In the genomic region with DNA sequence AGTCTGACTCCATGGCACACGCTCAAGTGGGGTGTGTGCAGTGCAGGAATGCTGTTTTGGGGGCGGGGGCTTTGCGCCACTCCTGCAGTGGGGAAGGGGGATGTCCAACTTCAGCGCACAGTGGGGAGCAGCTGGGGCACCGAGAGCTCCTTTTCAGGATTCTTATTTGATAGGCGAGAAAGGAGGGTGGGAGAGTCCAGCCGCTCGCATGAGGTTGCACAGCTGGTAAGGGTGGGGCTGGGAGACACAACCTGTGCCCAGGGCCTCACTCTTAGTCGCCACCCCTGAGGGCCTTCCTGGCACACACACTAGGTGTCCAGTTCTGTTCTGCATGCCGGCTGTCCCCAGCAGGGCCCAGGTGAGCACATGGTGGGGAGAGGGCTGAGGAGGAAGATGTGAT, we compare ENCODE assay signal across 2 cellular contexts.
TF ChIP-seq lines count a peak whose summit lies in the region.

No MANE protein-coding gene starts in this region.

TF ChIP-seq in GM23338, 12 proteins besides CTCF, POLR2A, EP300 and RAD21:
- TF ChIP-seq ZNF114 (CRISPR knock-in tag; IDR thresholded peaks at IDR 0.05) (no peak), STAT1 (IDR thresholded peaks at IDR 0.05; ENCODE audit: unreplicated experiment) (no peak), CREB1 (CRISPR knock-in tag; IDR thresholded peaks at IDR 0.05; ENCODE audit: low read depth) (no peak), JUNB (IDR thresholded peaks at IDR 0.05; ENCODE audit: unreplicated experiment) (no peak), EZH2phosphoT487 (IDR thresholded peaks at IDR 0.05; ENCODE audit: unreplicated experiment) (no peak), NANOG (IDR thresholded peaks at IDR 0.05; ENCODE audit: borderline replicate concordance) (no peak), POLR2AphosphoS5 (IDR thresholded peaks at IDR 0.05; ENCODE audit: low read depth) (no peak)
- TF ChIP-seq, protein P1, sequence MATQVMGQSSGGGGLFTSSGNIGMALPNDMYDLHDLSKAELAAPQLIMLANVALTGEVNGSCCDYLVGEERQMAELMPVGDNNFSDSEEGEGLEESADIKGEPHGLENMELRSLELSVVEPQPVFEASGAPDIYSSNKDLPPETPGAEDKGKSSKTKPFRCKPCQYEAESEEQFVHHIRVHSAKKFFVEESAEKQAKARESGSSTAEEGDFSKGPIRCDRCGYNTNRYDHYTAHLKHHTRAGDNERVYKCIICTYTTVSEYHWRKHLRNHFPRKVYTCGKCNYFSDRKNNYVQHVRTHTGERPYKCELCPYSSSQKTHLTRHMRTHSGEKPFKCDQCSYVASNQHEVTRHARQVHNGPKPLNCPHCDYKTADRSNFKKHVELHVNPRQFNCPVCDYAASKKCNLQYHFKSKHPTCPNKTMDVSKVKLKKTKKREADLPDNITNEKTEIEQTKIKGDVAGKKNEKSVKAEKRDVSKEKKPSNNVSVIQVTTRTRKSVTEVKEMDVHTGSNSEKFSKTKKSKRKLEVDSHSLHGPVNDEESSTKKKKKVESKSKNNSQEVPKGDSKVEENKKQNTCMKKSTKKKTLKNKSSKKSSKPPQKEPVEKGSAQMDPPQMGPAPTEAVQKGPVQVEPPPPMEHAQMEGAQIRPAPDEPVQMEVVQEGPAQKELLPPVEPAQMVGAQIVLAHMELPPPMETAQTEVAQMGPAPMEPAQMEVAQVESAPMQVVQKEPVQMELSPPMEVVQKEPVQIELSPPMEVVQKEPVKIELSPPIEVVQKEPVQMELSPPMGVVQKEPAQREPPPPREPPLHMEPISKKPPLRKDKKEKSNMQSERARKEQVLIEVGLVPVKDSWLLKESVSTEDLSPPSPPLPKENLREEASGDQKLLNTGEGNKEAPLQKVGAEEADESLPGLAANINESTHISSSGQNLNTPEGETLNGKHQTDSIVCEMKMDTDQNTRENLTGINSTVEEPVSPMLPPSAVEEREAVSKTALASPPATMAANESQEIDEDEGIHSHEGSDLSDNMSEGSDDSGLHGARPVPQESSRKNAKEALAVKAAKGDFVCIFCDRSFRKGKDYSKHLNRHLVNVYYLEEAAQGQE (IDR thresholded peaks at IDR 0.05; ENCODE audit: unreplicated experiment): no peak
- TF ChIP-seq, protein P2, sequence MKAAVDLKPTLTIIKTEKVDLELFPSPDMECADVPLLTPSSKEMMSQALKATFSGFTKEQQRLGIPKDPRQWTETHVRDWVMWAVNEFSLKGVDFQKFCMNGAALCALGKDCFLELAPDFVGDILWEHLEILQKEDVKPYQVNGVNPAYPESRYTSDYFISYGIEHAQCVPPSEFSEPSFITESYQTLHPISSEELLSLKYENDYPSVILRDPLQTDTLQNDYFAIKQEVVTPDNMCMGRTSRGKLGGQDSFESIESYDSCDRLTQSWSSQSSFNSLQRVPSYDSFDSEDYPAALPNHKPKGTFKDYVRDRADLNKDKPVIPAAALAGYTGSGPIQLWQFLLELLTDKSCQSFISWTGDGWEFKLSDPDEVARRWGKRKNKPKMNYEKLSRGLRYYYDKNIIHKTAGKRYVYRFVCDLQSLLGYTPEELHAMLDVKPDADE (IDR thresholded peaks at IDR 0.05): no peak
- TF ChIP-seq, protein P3, sequence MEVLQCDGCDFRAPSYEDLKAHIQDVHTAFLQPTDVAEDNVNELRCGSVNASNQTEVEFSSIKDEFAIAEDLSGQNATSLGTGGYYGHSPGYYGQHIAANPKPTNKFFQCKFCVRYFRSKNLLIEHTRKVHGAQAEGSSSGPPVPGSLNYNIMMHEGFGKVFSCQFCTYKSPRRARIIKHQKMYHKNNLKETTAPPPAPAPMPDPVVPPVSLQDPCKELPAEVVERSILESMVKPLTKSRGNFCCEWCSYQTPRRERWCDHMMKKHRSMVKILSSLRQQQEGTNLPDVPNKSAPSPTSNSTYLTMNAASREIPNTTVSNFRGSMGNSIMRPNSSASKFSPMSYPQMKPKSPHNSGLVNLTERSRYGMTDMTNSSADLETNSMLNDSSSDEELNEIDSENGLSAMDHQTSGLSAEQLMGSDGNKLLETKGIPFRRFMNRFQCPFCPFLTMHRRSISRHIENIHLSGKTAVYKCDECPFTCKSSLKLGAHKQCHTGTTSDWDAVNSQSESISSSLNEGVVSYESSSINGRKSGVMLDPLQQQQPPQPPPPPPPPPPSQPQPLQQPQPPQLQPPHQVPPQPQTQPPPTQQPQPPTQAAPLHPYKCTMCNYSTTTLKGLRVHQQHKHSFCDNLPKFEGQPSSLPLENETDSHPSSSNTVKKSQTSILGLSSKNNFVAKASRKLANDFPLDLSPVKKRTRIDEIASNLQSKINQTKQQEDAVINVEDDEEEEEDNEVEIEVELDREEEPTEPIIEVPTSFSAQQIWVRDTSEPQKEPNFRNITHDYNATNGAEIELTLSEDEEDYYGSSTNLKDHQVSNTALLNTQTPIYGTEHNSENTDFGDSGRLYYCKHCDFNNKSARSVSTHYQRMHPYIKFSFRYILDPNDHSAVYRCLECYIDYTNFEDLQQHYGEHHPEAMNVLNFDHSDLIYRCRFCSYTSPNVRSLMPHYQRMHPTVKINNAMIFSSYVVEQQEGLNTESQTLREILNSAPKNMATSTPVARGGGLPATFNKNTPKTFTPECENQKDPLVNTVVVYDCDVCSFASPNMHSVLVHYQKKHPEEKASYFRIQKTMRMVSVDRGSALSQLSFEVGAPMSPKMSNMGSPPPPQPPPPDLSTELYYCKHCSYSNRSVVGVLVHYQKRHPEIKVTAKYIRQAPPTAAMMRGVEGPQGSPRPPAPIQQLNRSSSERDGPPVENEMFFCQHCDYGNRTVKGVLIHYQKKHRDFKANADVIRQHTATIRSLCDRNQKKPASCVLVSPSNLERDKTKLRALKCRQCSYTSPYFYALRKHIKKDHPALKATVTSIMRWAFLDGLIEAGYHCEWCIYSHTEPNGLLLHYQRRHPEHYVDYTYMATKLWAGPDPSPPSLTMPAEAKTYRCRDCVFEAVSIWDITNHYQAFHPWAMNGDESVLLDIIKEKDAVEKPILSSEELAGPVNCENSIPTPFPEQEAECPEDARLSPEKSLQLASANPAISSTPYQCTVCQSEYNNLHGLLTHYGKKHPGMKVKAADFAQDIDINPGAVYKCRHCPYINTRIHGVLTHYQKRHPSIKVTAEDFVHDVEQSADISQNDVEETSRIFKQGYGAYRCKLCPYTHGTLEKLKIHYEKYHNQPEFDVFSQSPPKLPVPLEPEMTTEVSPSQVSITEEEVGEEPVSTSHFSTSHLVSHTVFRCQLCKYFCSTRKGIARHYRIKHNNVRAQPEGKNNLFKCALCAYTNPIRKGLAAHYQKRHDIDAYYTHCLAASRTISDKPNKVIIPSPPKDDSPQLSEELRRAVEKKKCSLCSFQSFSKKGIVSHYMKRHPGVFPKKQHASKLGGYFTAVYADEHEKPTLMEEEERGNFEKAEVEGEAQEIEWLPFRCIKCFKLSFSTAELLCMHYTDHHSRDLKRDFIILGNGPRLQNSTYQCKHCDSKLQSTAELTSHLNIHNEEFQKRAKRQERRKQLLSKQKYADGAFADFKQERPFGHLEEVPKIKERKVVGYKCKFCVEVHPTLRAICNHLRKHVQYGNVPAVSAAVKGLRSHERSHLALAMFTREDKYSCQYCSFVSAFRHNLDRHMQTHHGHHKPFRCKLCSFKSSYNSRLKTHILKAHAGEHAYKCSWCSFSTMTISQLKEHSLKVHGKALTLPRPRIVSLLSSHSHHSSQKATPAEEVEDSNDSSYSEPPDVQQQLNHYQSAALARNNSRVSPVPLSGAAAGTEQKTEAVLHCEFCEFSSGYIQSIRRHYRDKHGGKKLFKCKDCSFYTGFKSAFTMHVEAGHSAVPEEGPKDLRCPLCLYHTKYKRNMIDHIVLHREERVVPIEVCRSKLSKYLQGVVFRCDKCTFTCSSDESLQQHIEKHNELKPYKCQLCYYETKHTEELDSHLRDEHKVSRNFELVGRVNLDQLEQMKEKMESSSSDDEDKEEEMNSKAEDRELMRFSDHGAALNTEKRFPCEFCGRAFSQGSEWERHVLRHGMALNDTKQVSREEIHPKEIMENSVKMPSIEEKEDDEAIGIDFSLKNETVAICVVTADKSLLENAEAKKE (CRISPR knock-in tag; IDR thresholded peaks at IDR 0.05): no peak

TF ChIP-seq in H1, 55 proteins besides CTCF, POLR2A, EP300 and RAD21:
- no peak for TF ChIP-seq SP4 (IDR thresholded peaks at IDR 0.05; ENCODE audit: low read length)
- TF ChIP-seq GTF2F1 (IDR thresholded peaks at IDR 0.05; ENCODE audit: borderline replicate concordance, low read depth, low read length): no peak
- no peak for TF ChIP-seq CREB1 (IDR thresholded peaks at IDR 0.05)
- no peak for TF ChIP-seq POLR2AphosphoS5 (IDR thresholded peaks at IDR 0.05; ENCODE audit: low read depth, low read length)
- TF ChIP-seq BRCA1 (IDR thresholded peaks at IDR 0.05; ENCODE audit: low read depth, low read length): no peak
- no peak for TF ChIP-seq SAP30 (IDR thresholded peaks at IDR 0.05; ENCODE audit: insufficient read depth, insufficient replicate concordance, low read length)
- no peak for TF ChIP-seq SIX5 (IDR thresholded peaks at IDR 0.05; ENCODE audit: low read depth, low read length)
- no peak for TF ChIP-seq CBX8 (IDR thresholded peaks at IDR 0.05; ENCODE audit: borderline replicate concordance, low read depth, low read length)
- TF ChIP-seq SP1 (IDR thresholded peaks at IDR 0.05; ENCODE audit: low read depth, low read length): no peak
- no peak for TF ChIP-seq SIN3A (conservative IDR thresholded peaks at IDR 0.05 in 1 of 2, IDR thresholded peaks at IDR 0.05 in 1 of 2; ENCODE audit: low read depth in 1 of 2, low read length in 2 of 2)
- TF ChIP-seq SUZ12 (IDR thresholded peaks at IDR 0.05; ENCODE audit: low read length): no peak
- TF ChIP-seq CTBP2 (IDR thresholded peaks at IDR 0.05; ENCODE audit: borderline replicate concordance, insufficient read depth, insufficient read length, low read length): no peak
- no peak for TF ChIP-seq CHD2 (IDR thresholded peaks at IDR 0.05; ENCODE audit: low read length)
- TF ChIP-seq TAF1 (IDR thresholded peaks at IDR 0.05; ENCODE audit: low read depth, low read length): no peak
TF ChIP-seq in H1: peak in this region for 0.
